Comparison of ENCODE assay signal across 8 cellular contexts in the genomic region with DNA sequence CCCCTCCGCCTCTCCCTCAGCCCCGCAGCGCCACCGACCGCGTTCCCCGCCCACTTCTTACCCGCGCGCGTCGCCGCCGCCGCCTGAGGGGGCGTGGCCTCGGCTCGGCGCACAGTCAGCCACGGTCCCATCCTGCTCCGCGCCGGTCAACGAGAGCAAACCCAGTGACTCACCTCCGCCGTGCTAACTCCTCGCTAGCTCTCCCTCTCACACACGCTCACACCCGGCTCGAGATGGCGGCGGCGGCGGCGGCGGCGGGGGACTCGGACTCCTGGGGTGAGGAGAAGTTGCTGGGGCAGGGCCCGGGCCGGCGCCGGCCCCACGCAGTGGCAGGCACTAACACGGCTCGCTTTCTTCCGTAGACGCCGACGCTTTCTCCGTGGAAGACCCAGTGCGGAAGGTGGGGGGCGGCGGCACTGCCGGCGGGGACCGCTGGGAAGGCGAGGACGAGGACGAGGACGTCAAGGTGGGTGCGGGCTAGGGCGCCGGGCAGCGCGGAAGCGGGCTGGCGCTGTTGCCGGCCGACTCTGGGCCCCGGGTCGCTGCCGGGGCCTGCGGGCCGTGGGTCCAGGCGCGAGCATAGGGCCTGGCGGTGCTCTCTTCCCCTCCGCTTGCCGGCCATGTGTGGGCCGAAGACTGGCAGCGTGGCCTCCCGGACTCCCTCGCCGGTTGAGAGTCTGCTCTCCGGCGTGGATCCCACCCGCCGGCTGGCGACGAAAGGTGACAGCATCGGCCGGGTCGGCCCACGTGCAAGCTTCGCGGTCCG. TPM values are rescaled to one million over a fixed set of nuclear protein-coding genes. Genes with fewer than 3 reads are reported as not detected.
A peak's percentile ranks its signal among the peaks of the same experiment; 100 is the strongest.
DNase-seq lines count a peak whose midpoint lies in the region; ATAC-seq and TF ChIP-seq lines count a peak whose summit lies in the region.

A gene with protein sequence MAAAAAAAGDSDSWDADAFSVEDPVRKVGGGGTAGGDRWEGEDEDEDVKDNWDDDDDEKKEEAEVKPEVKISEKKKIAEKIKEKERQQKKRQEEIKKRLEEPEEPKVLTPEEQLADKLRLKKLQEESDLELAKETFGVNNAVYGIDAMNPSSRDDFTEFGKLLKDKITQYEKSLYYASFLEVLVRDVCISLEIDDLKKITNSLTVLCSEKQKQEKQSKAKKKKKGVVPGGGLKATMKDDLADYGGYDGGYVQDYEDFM (plus strand): TSS at position 186 of the 766 bp plus-strand sequence. CDS start 48 bp downstream, at position 234.

- H3K4me1 Mint-ChIP-seq in activated T-cell treated with anti-CD3 and anti-CD28 coated beads, Interleukin-2, amount 50 U/mL, for 4 hours (ENCODE audit: low read depth): peaks cover 49% of the 10 kb centered on the region

- H3K9me3 Mint-ChIP-seq in activated T-cell treated with anti-CD3 and anti-CD28 coated beads, Interleukin-2, amount 50 U/mL, for 4 hours: no peaks in the 10 kb centered on the region

- TF ChIP-seq EP300 in Ishikawa (IDR thresholded peaks at IDR 0.05; ENCODE audit: borderline replicate concordance): no peak; the same call in 1 of the 2 replicates

- peak within 1 kb of the TSS; percentile 94 for H3K4me3 Mint-ChIP-seq in activated T-cell treated with anti-CD3 and anti-CD28 coated beads, Interleukin-2, amount 50 U/mL, for 4 hours

- peak; percentile 73 for DNase-seq in DMS153 (lab: John Stamatoyannopoulos, UW)
- DNase-seq in activated T-cell treated with anti-CD3 and anti-CD28 coated beads, Interleukin-2, amount 50 U/mL, for 4 hours: peak; percentile 93
- peak; percentile 82 for DNase-seq in stimulated activated CD8-positive, alpha-beta memory T cell treated with anti-CD3 and anti-CD28 coated beads, Interleukin-7, amount 100 ng/mL, for 24 hours (ENCODE audit: low read depth)

- peaks cover 31% of the 10 kb centered on the region for H3K36me3 Mint-ChIP-seq in activated T-cell treated with anti-CD3 and anti-CD28 coated beads, Interleukin-2, amount 50 U/mL, for 4 hours (ENCODE audit: insufficient read depth)

- ATAC-seq in GM21576 (IDR thresholded peaks at IDR 0.05; ENCODE audit: unreplicated experiment) (peak; percentile 89), esophagus mucosa (peak; percentile 97)
- ATAC-seq in activated T-cell treated with anti-CD3 and anti-CD28 coated beads, Interleukin-2, amount 50 U/mL, for 4 hours: peak; percentile 96 to 97

- no peaks in the 10 kb centered on the region for H3K27me3 Mint-ChIP-seq in activated T-cell treated with anti-CD3 and anti-CD28 coated beads, Interleukin-2, amount 50 U/mL, for 4 hours (ENCODE audit: low read depth)

- H3K9me3 ChIP-seq in muscle layer of duodenum (ENCODE audit: control insufficient read depth in 1 of 2, low read length in 2 of 2): no peaks in the 10 kb centered on the region

- peak within 1 kb of the TSS; percentile 82 to 92 for H3K4me3 ChIP-seq in muscle layer of duodenum (ENCODE audit: low read depth in 1 of 2, low read length in 2 of 2)

- H3K36me3 ChIP-seq in muscle layer of duodenum (ENCODE audit: control insufficient read depth in 1 of 2, insufficient read depth in 2 of 2, low read length in 2 of 2): peaks cover 12 to 20% of the 10 kb centered on the region in 2 donors

- no peak for TF ChIP-seq RAD21 in Ishikawa (IDR thresholded peaks at IDR 0.05; ENCODE audit: low read depth)

- H3K27me3 ChIP-seq in muscle layer of duodenum (ENCODE audit: low read depth, low read length): no peaks in the 10 kb centered on the region

- H3K27ac ChIP-seq in muscle layer of duodenum (ENCODE audit: low read length): peak within 1 kb of the TSS; percentile 92

- H3K4me1 ChIP-seq in muscle layer of duodenum (ENCODE audit: control insufficient read depth in 1 of 2, insufficient read depth in 2 of 2, low read length in 2 of 2): peaks cover 29 to 35% of the 10 kb centered on the region in 2 donors

TF ChIP-seq in Ishikawa, 13 proteins besides CTCF, POLR2A, EP300 and RAD21 (continues in another document):
- TF ChIP-seq, protein P1, sequence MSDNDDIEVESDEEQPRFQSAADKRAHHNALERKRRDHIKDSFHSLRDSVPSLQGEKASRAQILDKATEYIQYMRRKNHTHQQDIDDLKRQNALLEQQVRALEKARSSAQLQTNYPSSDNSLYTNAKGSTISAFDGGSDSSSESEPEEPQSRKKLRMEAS (IDR thresholded peaks at IDR 0.05): peak; percentile 88; the same call in 1 of the 2 replicates
- no peak for TF ChIP-seq FOXM1 (IDR thresholded peaks at IDR 0.05; ENCODE audit: borderline replicate concordance, low read depth)
- no peak for TF ChIP-seq NFIC (IDR thresholded peaks at IDR 0.05)
- no peak; the same call in 1 of the 2 replicates for TF ChIP-seq ZBTB7A (IDR thresholded peaks at IDR 0.05; ENCODE audit: low read depth)
- no peak; the same call in 1 of the 2 replicates for TF ChIP-seq EGR1 (IDR thresholded peaks at IDR 0.05)
- TF ChIP-seq CREB1 (IDR thresholded peaks at IDR 0.05; ENCODE audit: low read depth): peak; percentile 30; the same call in 1 of the 2 replicates
- TF ChIP-seq TAF1 (IDR thresholded peaks at IDR 0.05; ENCODE audit: low read depth): peak; percentile 91
- TF ChIP-seq TEAD4 (IDR thresholded peaks at IDR 0.05): 0 out of 2 replicates have a peak, but pooled peaks have one; percentile 29
- no peak for TF ChIP-seq CEBPB (IDR thresholded peaks at IDR 0.05)
- TF ChIP-seq YY1 (IDR thresholded peaks at IDR 0.05; ENCODE audit: low read depth): peak; percentile 84
- TF ChIP-seq USF1 (IDR thresholded peaks at IDR 0.05): peak; percentile 17; the same call in 1 of the 2 replicates

TF ChIP-seq in PFSK-1, 5 proteins besides CTCF, POLR2A, EP300 and RAD21:
- peak; percentile 91; the same call in 1 of the 2 replicates for TF ChIP-seq TAF1 (IDR thresholded peaks at IDR 0.05; ENCODE audit: borderline replicate concordance, insufficient read depth, low read length)
- peak; percentile 93 for TF ChIP-seq FOXP2 (optimal IDR thresholded peaks at IDR 0.05; ENCODE audit: borderline replicate concordance, extremely low read depth, extremely low read length, insufficient read depth)
- TF ChIP-seq SIN3A (IDR thresholded peaks at IDR 0.05; ENCODE audit: borderline replicate concordance, insufficient read depth, low read length): peak; percentile 73; the same call in 1 of the 2 replicates
- peak; percentile 76 for TF ChIP-seq POLR2AphosphoS5 (IDR thresholded peaks at IDR 0.05; ENCODE audit: low read depth, low read length)
- TF ChIP-seq, protein P2, sequence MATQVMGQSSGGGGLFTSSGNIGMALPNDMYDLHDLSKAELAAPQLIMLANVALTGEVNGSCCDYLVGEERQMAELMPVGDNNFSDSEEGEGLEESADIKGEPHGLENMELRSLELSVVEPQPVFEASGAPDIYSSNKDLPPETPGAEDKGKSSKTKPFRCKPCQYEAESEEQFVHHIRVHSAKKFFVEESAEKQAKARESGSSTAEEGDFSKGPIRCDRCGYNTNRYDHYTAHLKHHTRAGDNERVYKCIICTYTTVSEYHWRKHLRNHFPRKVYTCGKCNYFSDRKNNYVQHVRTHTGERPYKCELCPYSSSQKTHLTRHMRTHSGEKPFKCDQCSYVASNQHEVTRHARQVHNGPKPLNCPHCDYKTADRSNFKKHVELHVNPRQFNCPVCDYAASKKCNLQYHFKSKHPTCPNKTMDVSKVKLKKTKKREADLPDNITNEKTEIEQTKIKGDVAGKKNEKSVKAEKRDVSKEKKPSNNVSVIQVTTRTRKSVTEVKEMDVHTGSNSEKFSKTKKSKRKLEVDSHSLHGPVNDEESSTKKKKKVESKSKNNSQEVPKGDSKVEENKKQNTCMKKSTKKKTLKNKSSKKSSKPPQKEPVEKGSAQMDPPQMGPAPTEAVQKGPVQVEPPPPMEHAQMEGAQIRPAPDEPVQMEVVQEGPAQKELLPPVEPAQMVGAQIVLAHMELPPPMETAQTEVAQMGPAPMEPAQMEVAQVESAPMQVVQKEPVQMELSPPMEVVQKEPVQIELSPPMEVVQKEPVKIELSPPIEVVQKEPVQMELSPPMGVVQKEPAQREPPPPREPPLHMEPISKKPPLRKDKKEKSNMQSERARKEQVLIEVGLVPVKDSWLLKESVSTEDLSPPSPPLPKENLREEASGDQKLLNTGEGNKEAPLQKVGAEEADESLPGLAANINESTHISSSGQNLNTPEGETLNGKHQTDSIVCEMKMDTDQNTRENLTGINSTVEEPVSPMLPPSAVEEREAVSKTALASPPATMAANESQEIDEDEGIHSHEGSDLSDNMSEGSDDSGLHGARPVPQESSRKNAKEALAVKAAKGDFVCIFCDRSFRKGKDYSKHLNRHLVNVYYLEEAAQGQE (IDR thresholded peaks at IDR 0.05; ENCODE audit: insufficient read depth in 1 of 2, low read depth in 2 of 2, low read length in 2 of 2): no peak

RNA-seq across cellular contexts. Expression of the gene that starts here (rescaled TPM):
- 145 TPM for polyA plus RNA-seq in PFSK-1 (2012; ENCODE audit: insufficient read length, low read depth)
- total RNA-seq in activated T-cell treated with anti-CD3 and anti-CD28 coated beads, Interleukin-2, amount 50 U/mL, for 4 hours: 100 to 1,000 TPM; 197 to 214 (median 201) TPM
- 64.7 TPM for total RNA-seq in esophagus mucosa

Comparison
In these comparisons a context has a peak if more than half of its experiments do, and no peak if none do; other contexts are left out.
1. Peak in every context shown above with its lines: DNase-seq, ATAC-seq, H3K4me3 ChIP-seq and H3K27ac ChIP-seq.